In genomic region chr9:100598641-100599145, GRCh38 we compare ENCODE assay signal across 8 cellular contexts. TPM values are rescaled to one million over a fixed set of nuclear protein-coding genes. Genes with fewer than 3 reads are reported as not detected.
DNase-seq lines count a peak whose midpoint lies in the region; ATAC-seq and TF ChIP-seq lines count a peak whose summit lies in the region.

No MANE protein-coding gene starts in this region.

- H3K9me3 Mint-ChIP-seq in neural crest cell: no peaks in the 10 kb centered on the region

- peaks cover 25% of the 10 kb centered on the region for H3K4me1 Mint-ChIP-seq in neural crest cell

- peaks cover 26% of the 10 kb centered on the region for H3K27me3 Mint-ChIP-seq in neural crest cell (ENCODE audit: low read depth)

- H3K9ac ChIP-seq in stomach smooth muscle (ENCODE audit: low read length in 2 of 2): peak overlapping the region; percentile 55 to 59

- H3K36me3 ChIP-seq in stomach smooth muscle (ENCODE audit: control insufficient read depth in 2 of 2, insufficient read depth in 2 of 2, low read length in 2 of 2): no peaks in the 10 kb centered on the region

- DNase-seq in DMS79 (lab: John Stamatoyannopoulos, UW): peak; percentile 76
- peak; percentile 81 for DNase-seq in KBM-7
- peak; percentile 77 for DNase-seq in RPMI7951 (ENCODE audit: low read depth)
- DNase-seq in activated effector memory CD4-positive, alpha-beta T cell treated with Interleukin-2 at 50 U/mL for 16 hours: peak; percentile 68
- DNase-seq in foreskin fibroblast: peak; percentile 64 to 91
- peak; percentile 82 for DNase-seq in neural crest cell (ENCODE audit: low read depth, low spot score)

- H3K27me3 ChIP-seq in stomach smooth muscle (ENCODE audit: control insufficient read depth in 1 of 2, insufficient read depth in 2 of 2, low read length in 2 of 2): no peaks in the 10 kb centered on the region

- no peaks in the 10 kb centered on the region for H3K36me3 Mint-ChIP-seq in neural crest cell (ENCODE audit: low read depth)

- no peaks in the 10 kb centered on the region for H3K9me3 ChIP-seq in stomach smooth muscle (ENCODE audit: control insufficient read depth in 2 of 2, low read length in 2 of 2)

- peaks cover 16% of the 10 kb centered on the region for H3K4me1 ChIP-seq in stomach smooth muscle (ENCODE audit: control insufficient read depth, insufficient read depth, low read length)

- no peak for TF ChIP-seq CTCF in foreskin fibroblast (IDR thresholded peaks at IDR 0.05; ENCODE audit: low read depth, low read length)
- no peak for TF ChIP-seq CTCF in neural crest cell (conservative IDR thresholded peaks at IDR 0.05)

- peak; percentile 84 for ATAC-seq in GM21723 (IDR thresholded peaks at IDR 0.05; ENCODE audit: unreplicated experiment)

- in situ Hi-C loops in KBM-7 (cut with MboI; ENCODE audit: low pct_unique_long_range_greater_than_20kb, low sequenced_read_pairs): no loop called here

- no peak overlapping the region for H3K27ac ChIP-seq in stomach smooth muscle (ENCODE audit: low read length)

- peak overlapping the region; percentile 62 for H3K4me3 Mint-ChIP-seq in neural crest cell

- H3K27ac Mint-ChIP-seq in neural crest cell (ENCODE audit: unreplicated experiment): no peak overlapping the region

- peak overlapping the region; percentile 58 to 66 for H3K4me3 ChIP-seq in foreskin fibroblast (ENCODE audit: low read depth in 1 of 2, low read length in 2 of 2)
- H3K4me3 ChIP-seq in stomach smooth muscle (ENCODE audit: low read length in 2 of 2): peak overlapping the region; percentile 73 to 76

RNA-seq across cellular contexts. Expression of gene CAVIN4, which starts 20.8 kb away (rescaled TPM):
- 0.48 and 0.59 TPM in 2 replicates for total RNA-seq in RPMI7951 (2014; rRNA removed; shearing (Covaris generic))
- 7.0 and 7.2 TPM in 2 replicates for total RNA-seq in neural crest cell
